In the genomic region with DNA sequence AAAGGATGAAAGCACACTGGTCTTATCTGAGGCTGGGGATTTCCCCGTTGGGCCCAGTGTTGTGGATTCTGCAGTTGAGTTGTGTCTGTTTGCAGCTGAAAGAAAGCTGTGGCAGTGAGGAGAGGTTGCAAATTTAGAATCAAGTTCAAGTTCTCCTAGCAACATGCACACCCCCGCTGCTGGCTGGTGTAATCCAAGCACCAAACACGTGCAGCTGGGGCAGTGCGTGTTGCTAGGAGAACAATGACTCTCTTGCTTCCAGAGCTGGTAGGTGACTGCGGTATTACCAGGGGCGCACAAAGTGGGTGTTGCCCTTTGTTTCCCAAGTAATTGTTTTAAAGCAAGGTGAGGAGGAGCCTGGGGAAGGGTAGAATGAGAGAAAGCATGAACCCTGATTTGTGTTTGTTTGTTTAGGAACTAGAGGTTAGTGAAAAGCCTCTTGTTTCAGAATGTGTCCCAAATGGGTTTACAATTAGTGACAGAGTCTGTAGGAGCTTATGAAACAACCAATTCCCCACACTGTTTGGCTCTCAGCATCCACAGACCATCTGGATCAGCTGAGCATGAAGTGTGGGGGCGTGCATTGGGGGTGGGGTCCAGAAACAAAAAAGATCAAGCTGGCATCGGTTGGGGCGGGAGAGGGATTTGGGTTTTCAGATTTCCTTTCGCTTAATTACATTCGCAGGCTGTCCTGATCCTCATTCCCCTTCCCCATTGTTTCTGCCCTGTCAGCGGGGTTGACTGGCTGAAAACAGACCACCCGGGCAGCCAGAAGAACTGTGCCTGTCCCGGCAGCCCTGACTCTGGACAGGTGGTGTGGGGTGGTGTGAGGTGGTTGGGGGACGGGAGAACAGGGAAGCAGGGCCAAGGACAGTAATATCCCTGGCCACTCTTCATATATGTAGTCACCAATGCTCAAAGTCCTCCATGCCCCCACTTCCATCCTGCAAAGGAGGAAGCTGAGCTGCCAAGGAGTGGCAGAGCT, we compare ENCODE assay signal across 8 cellular contexts.
DNase-seq lines count a peak whose midpoint lies in the region; ATAC-seq, FAIRE-seq and TF ChIP-seq lines count a peak whose summit lies in the region.

No MANE protein-coding gene starts in this region.

- peak overlapping the region; percentile 45 for H3K9ac ChIP-seq in BLaER1
- no peak overlapping the region for H3K9ac ChIP-seq in MM.1S (ENCODE audit: low read length)

- no peaks in the 10 kb centered on the region for H3K9me3 ChIP-seq in BLaER1
- no peaks in the 10 kb centered on the region for H3K9me3 ChIP-seq in MM.1S (replicated peaks; ENCODE audit: insufficient read depth, low read length)
- H3K9me3 ChIP-seq in aorta (ENCODE audit: control insufficient read depth, low read length) = no peaks in the 10 kb centered on the region

- peak overlapping the region; percentile 45 for H3K27ac ChIP-seq in BLaER1
- H3K27ac ChIP-seq in MM.1S (ENCODE audit: low read length) = no peak overlapping the region
- H3K27ac ChIP-seq in cingulate gyrus (ENCODE audit: low read depth, low read length) = peak overlapping the region; percentile 30
- H3K27ac ChIP-seq in aorta (ENCODE audit: low read depth in 1 of 2, low read length in 2 of 2) = no peak overlapping the region

- H3K4me1 ChIP-seq in BLaER1 = peaks cover 21% of the 10 kb centered on the region
- no peaks in the 10 kb centered on the region for H3K4me1 ChIP-seq in MM.1S (ENCODE audit: low read length)
- H3K4me1 ChIP-seq in aorta (ENCODE audit: control insufficient read depth in 1 of 2, insufficient read depth in 2 of 2, low read length in 2 of 2) = no peaks in the 10 kb centered on the region

- no peaks in the 10 kb centered on the region for H3K9me3 Mint-ChIP-seq in T-cell

- H2AFZ ChIP-seq in MM.1S (ENCODE audit: low read length) = no peak overlapping the region

- peak overlapping the region; percentile 42 to 48 for H3K27ac Mint-ChIP-seq in T-cell

- H3K4me2 ChIP-seq in BLaER1 = peak overlapping the region; percentile 63
- H3K4me2 ChIP-seq in MM.1S (ENCODE audit: low read depth, low read length) = no peak overlapping the region

- no peaks in the 10 kb centered on the region for H3K27me3 ChIP-seq in BLaER1
- H3K27me3 ChIP-seq in MM.1S (replicated peaks; ENCODE audit: insufficient read depth, low read length) = no peaks in the 10 kb centered on the region
- H3K27me3 ChIP-seq in aorta (ENCODE audit: control insufficient read depth in 1 of 2, insufficient read depth in 2 of 2, low read length in 1 of 2) = no peaks in the 10 kb centered on the region

- intact Hi-C loops in aorta (cut with DNase I) = no loop called here

- no peaks in the 10 kb centered on the region for H3K36me3 ChIP-seq in BLaER1
- H3K36me3 ChIP-seq in MM.1S (replicated peaks; ENCODE audit: insufficient read depth, low read length) = no peaks in the 10 kb centered on the region
- no peaks in the 10 kb centered on the region for H3K36me3 ChIP-seq in aorta (ENCODE audit: control insufficient read depth in 1 of 2, insufficient read depth in 2 of 2, low read length in 1 of 2)

- CTCF ChIA-PET in T-cell (lab: Charles Lee) = interaction anchor here (0.5 to 1.0 kb wide), 4 partner anchors 10 to 243 kb away, joined by 3 to 7 read pairs (median 4); no protein-coding TSS in a partner anchor

- peaks cover 5 to 20% of the 10 kb centered on the region in 2 donors for H3K27me3 Mint-ChIP-seq in T-cell

- H3K4me1 Mint-ChIP-seq in T-cell = peaks cover 13 to 16% (median 15%) of the 10 kb centered on the region in 3 donors

- H3K9me2 ChIP-seq in MM.1S (replicated peaks; ENCODE audit: insufficient read depth, low read length) = no peaks in the 10 kb centered on the region

- H4K20me1 ChIP-seq in BLaER1 (no peaks in the 10 kb centered on the region), MM.1S (ENCODE audit: insufficient read depth, low read length) (no peaks in the 10 kb centered on the region)

- POLR2A ChIA-PET in T-cell (lab: Charles Lee) = interaction anchor here in 1 of 2 donors (0.6 kb wide), 1 partner anchor 605 kb away, joined by 3 read pairs; no protein-coding TSS in a partner anchor

- peak; percentile 16 for DNase-seq in MM.1S
- peak in 30 of 34 experiments; percentile 9 to 62 (median 36) for DNase-seq in T-cell
- DNase-seq in myocyte (ENCODE audit: low read depth) = peak; percentile 94
- no peak for DNase-seq in aorta
- DNase-seq in D721Med (ENCODE audit: insufficient read length, low spot score) = no peak

- TF ChIP-seq CTCF in MM.1S (IDR thresholded peaks at IDR 0.05; ENCODE audit: low read length) = no peak
- no peak for TF ChIP-seq CTCF in D721Med (IDR thresholded peaks at IDR 0.05; ENCODE audit: insufficient read depth, missing control alignments)

- 36 to 38% methylated on average over 14 to 15 of the region's 15 CpGs for WGBS in aorta, 2 donors

- peak; percentile 49 to 91 (median 69) for ATAC-seq in T-cell (replicated peaks in 1 of 4)
- ATAC-seq in aorta (ENCODE audit: low FRiP score) = peak; percentile 61
- ATAC-seq in GM21717 (IDR thresholded peaks at IDR 0.05; ENCODE audit: unreplicated experiment) = no peak

- no peak for FAIRE-seq in D721Med (lab: Jason Lieb, UNC)

- no peaks in the 10 kb centered on the region for H3K36me3 Mint-ChIP-seq in T-cell

- no peak overlapping the region for H3K4me3 ChIP-seq in BLaER1
- H3K4me3 ChIP-seq in MM.1S (ENCODE audit: low read length) = no peak overlapping the region
- no peak overlapping the region for H3K4me3 ChIP-seq in aorta (ENCODE audit: low read length in 2 of 2)

- H3K79me2 ChIP-seq in MM.1S (ENCODE audit: low read length) = no peaks in the 10 kb centered on the region

- no peaks in the 10 kb centered on the region for H3F3A ChIP-seq in MM.1S (ENCODE audit: insufficient read depth, low read length)

- peak overlapping the region in 1 of 3 donors; percentile 60 for H3K4me3 Mint-ChIP-seq in T-cell

Comparison
In these comparisons a context has a peak if more than half of its experiments do, and no peak if none do; other contexts are left out.
1. H3K27ac ChIP-seq: peak in BLaER1 (single experiment) and cingulate gyrus (single experiment); none in MM.1S (single experiment) and aorta (0 of 2).
2. DNase-seq: peak in MM.1S (single experiment), T-cell (30 of 34) and myocyte (single experiment); none in aorta (0 of 2) and D721Med (single experiment).